In the genomic region with DNA sequence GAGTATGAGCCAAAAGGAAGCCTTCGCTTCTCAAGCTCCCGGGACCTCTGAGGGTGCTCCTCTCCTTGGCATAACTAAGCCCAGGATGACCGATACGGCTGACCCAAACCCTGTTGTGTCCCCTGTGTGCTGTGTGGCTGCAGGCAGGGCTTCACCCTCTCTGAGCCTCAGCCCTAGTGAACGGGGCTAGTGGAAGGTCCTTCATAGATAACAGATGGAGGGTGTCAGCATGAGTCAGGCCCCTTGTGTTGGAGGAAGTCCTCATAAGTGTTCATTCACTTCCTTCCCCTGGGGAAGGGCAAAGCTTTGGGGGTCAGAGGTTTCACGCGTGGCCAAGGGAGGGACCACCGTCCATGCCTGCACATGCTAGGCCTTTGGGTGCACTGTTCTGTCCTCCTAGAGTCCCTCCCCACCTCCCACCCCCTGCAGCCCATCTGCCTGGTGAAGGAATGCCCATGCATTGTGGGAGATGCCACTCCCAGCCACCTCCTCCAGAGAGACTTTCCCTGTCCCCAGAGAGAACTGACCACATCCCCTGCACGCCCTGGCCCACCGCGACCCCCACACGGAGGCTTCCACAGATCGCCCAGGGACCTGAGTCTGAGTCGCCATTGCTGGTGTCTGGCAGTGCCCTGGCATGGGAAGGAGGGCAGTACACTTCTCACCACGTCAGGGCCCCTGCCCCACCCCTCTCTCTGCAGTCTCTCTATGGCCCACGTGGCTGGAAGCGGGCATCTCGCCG, we compare ENCODE assay signal across 23 cellular contexts. TPM values are rescaled to one million over a fixed set of nuclear protein-coding genes. Genes with fewer than 3 reads are reported as not detected.
DNase-seq lines count a peak whose midpoint lies in the region; TF ChIP-seq lines count a peak whose summit lies in the region.
"Had no signal": no experiment of that assay in that cellular context is flagged by ENCODE, and none has a peak within 500 bp of the region (broad histone marks: within the 10 kb centered on the region; RNA-seq: fewer than 3 reads in every experiment).

No MANE protein-coding gene starts in this region.

- H3K4me1 Mint-ChIP-seq in endodermal cell (peaks cover 17% of the 10 kb centered on the region), progenitor cell of endocrine pancreas (ENCODE audit: low read depth) (peaks cover 1% of the 10 kb centered on the region)

- TF ChIP-seq CTCF in endodermal cell (conservative IDR thresholded peaks at IDR 0.05) (no peak), progenitor cell of endocrine pancreas (IDR thresholded peaks at IDR 0.05; ENCODE audit: unreplicated experiment) (no peak), transverse colon (IDR thresholded peaks at IDR 0.05) (no peak)

- in situ Hi-C loops in transverse colon (cut with MboI; ENCODE audit: low pct_ligation_motif_present in 1 of 4, low pct_unique_long_range_greater_than_20kb in 1 of 4, low sequenced_read_pairs in 3 of 4) = no loop called here

- H3K4me1 ChIP-seq in endodermal cell (ENCODE audit: control insufficient read depth, insufficient read depth, low read length) (no peaks in the 10 kb centered on the region), transverse colon (peaks cover 0 to 4% (median 0%) of the 10 kb centered on the region in 4 donors)
- H3K4me1 ChIP-seq: breast epithelium, stomach had no signal

- H3K27ac Mint-ChIP-seq in endodermal cell = peak overlapping the region; percentile 17
- peak overlapping the region; percentile 78 for H3K27ac Mint-ChIP-seq in progenitor cell of endocrine pancreas
- H3K27ac Mint-ChIP-seq: activated CD8-positive, alpha-beta T cell treated with anti-CD3 and anti-CD28 coated beads, Interleukin-2, amount 10 ng/mL, durations not matched to agents 7 days and 5 days; effector memory CD8-positive, alpha-beta T cell; type B pancreatic cell had no signal

- TF ChIP-seq POLR2A in transverse colon (IDR thresholded peaks at IDR 0.05) = no peak

- H3K27me3 Mint-ChIP-seq in endodermal cell (ENCODE audit: insufficient read depth) = no peaks in the 10 kb centered on the region
- peaks cover 12% of the 10 kb centered on the region for H3K27me3 Mint-ChIP-seq in progenitor cell of endocrine pancreas
- H3K27me3 Mint-ChIP-seq: type B pancreatic cell had no signal

- H3K4me3 ChIP-seq in endodermal cell (ENCODE audit: low read length) (no peak overlapping the region), transverse colon (no peak overlapping the region)
- H3K4me3 ChIP-seq: breast epithelium, esophagus squamous epithelium, ovary, stomach had no signal

- H3K4me3 Mint-ChIP-seq in endodermal cell (no peak overlapping the region), progenitor cell of endocrine pancreas (ENCODE audit: low read depth) (no peak overlapping the region)
- H3K4me3 Mint-ChIP-seq: activated CD8-positive, alpha-beta T cell treated with anti-CD3 and anti-CD28 coated beads, Interleukin-2, amount 10 ng/mL, durations not matched to agents 7 days and 5 days; effector memory CD8-positive, alpha-beta T cell; type B pancreatic cell had no signal

- peak; percentile 24 for DNase-seq in NK-92 treated with Interleukin-12 subunit alpha and Interleukin-12 subunit beta, amount 100 ng/mL, for 24 hours (lab: John Stamatoyannopoulos, UW)
- DNase-seq in NK-92 (lab: John Stamatoyannopoulos, UW; ENCODE audit: unreplicated experiment) = no peak
- peak; percentile 53 for DNase-seq in MV-4-11 (lab: John Stamatoyannopoulos, UW)
- DNase-seq in endodermal cell = no peak
- no peak for DNase-seq in progenitor cell of endocrine pancreas (ENCODE audit: low spot score, unreplicated experiment)
- DNase-seq in NCI-H2107 (lab: John Stamatoyannopoulos, UW) = no peak
- DNase-seq in superior temporal gyrus (ENCODE audit: extremely low spot score) = no peak
- DNase-seq in transverse colon = no peak
- DNase-seq: 8988T; activated CD4-positive, CD25-positive, alpha-beta regulatory T cell; activated CD8-positive, alpha-beta T cell treated with anti-CD3 and anti-CD28 coated beads, Interleukin-2, amount 10 ng/mL, durations not matched to agents 7 days and 5 days; activated T-cell treated with anti-CD3 and anti-CD28 coated beads, Interleukin-2, amount 50 U/mL, for 1 hour; effector memory CD8-positive, alpha-beta T cell; esophagus squamous epithelium; NCI-H1105 treated with DMSO at 0.1 percent for 48 hours; NCI-H510A; ovary; SK-N-SH; stomach had no signal

- intact Hi-C loops in transverse colon (cut with DNase I; ENCODE audit: low total_unique reads) = no loop called here

- peaks cover 11% of the 10 kb centered on the region for H3K9me3 Mint-ChIP-seq in endodermal cell
- peaks cover 14% of the 10 kb centered on the region for H3K9me3 Mint-ChIP-seq in progenitor cell of endocrine pancreas (ENCODE audit: low read depth)
- H3K9me3 Mint-ChIP-seq: effector memory CD8-positive, alpha-beta T cell had no signal

- H3K36me3 ChIP-seq in endodermal cell (ENCODE audit: control insufficient read depth, insufficient read depth, low read length) (no peaks in the 10 kb centered on the region), transverse colon (no peaks in the 10 kb centered on the region)
- H3K36me3 ChIP-seq: breast epithelium, esophagus squamous epithelium, ovary, stomach had no signal

- H3K9me3 ChIP-seq in endodermal cell (ENCODE audit: control insufficient read depth, low read length) = peaks cover 11% of the 10 kb centered on the region
- H3K9me3 ChIP-seq in transverse colon = no peaks in the 10 kb centered on the region
- H3K9me3 ChIP-seq: esophagus squamous epithelium, ovary had no signal

- H3K27ac ChIP-seq in endodermal cell (ENCODE audit: low read depth, low read length) (no peak overlapping the region), transverse colon (no peak overlapping the region)
- H3K27ac ChIP-seq: breast epithelium, esophagus squamous epithelium, ovary, RWPE1, stomach had no signal

- TF ChIP-seq EP300 in transverse colon (IDR thresholded peaks at IDR 0.05; ENCODE audit: low read depth) = no peak

- no peak overlapping the region for H3K9ac ChIP-seq in endodermal cell (ENCODE audit: extremely low read depth, low read length, poor library complexity, severe bottlenecking)
- H3K9ac ChIP-seq: SK-N-SH had no signal

- H3K36me3 Mint-ChIP-seq in endodermal cell (ENCODE audit: low read depth) = peaks cover 3% of the 10 kb centered on the region
- H3K36me3 Mint-ChIP-seq in progenitor cell of endocrine pancreas (ENCODE audit: insufficient read depth) = peaks cover 2% of the 10 kb centered on the region

- 89 to 91% methylated on average over 9 to 19 of the region's 19 CpGs for WGBS in endodermal cell (ENCODE audit: insufficient coverage in 1 of 2, insufficient read length in 1 of 2), 2 experiments
- 47% methylated on average over 18 of the region's 19 CpGs; no CpG with 5 or more reads in 1 of the 2 donors for WGBS in transverse colon (ENCODE audit: low coverage in 1 of 2), 2 donors

- H3K27me3 ChIP-seq in endodermal cell (ENCODE audit: control insufficient read depth, insufficient read depth, low read length, poor library complexity, severe bottlenecking) (no peaks in the 10 kb centered on the region), transverse colon (no peaks in the 10 kb centered on the region)
- H3K27me3 ChIP-seq: ovary had no signal

RNA-seq across cellular contexts. Expression of a gene that starts 21.3 kb away (rescaled TPM):
- total RNA-seq in endodermal cell = under 1 TPM; 0.42 to 0.95 TPM
- 2.8 TPM for polyA plus RNA-seq in endodermal cell (2013, experiment 1 of 2)
- 3.2 TPM for polyA plus RNA-seq in endodermal cell (2013, experiment 2 of 2)
- 0.29 and 0.46 TPM in 2 replicates for total RNA-seq in progenitor cell of endocrine pancreas
- 1 to 10 TPM; 1.9 to 4.6 (median 3.2) TPM for total RNA-seq in transverse colon
- total RNA-seq: activated CD8-positive, alpha-beta T cell treated with anti-CD3 and anti-CD28 coated beads, Interleukin-2, amount 10 ng/mL, durations not matched to agents 7 days and 5 days; T-helper 2 cell treated with Interferon-gamma antibody and Interleukin-4, amounts not matched to agents 100 ng/mL and 5 ng/mL, for 36 hours had no signal

Comparison
In these comparisons a context has a peak if more than half of its experiments do, and no peak if none do; other contexts are left out.
1. DNase-seq: peak in NK-92 treated with Interleukin-12 subunit alpha and Interleukin-12 subunit beta, amount 100 ng/mL, for 24 hours (single experiment) and MV-4-11 (single experiment); none in NK-92 (single experiment), endodermal cell (single experiment), progenitor cell of endocrine pancreas (single experiment), NCI-H2107 (single experiment), superior temporal gyrus (single experiment) and transverse colon (single experiment).